In genomic region chr6:154410619-154411044, GRCh38 we compare ENCODE assay signal across 8 cellular contexts. TPM values are rescaled to one million over a fixed set of nuclear protein-coding genes. Genes with fewer than 3 reads are reported as not detected.
DNase-seq lines count a peak whose midpoint lies in the region; ATAC-seq and TF ChIP-seq lines count a peak whose summit lies in the region.

No MANE protein-coding gene starts in this region.

- intact Hi-C loops in Right ventricle myocardium inferior (cut with DNase I) (loop anchor here (2.0 to 5.0 kb wide), 2 partner anchors 102 to 180 kb away; partner anchors contain the start of gene CNKSR3), cardiac septum (cut with DNase I) (loop anchor here (2.0 to 10.0 kb wide), 2 partner anchors 22 to 184 kb away; no protein-coding TSS in a partner anchor)

- no peaks in the 10 kb centered on the region for H3K27me3 ChIP-seq in mesenchymal stem cell (ENCODE audit: control insufficient read depth in 1 of 2, insufficient read depth in 1 of 2, low read length in 2 of 2)

- H3K4ac ChIP-seq in mesenchymal stem cell (ENCODE audit: low read depth in 1 of 2, low read length in 2 of 2): no peak overlapping the region

- DNase-seq in Right ventricle myocardium inferior (ENCODE audit: missing footprints): no peak
- no peak for DNase-seq in cardiac septum (ENCODE audit: low spot score)
- peak; percentile 72 for DNase-seq in NCI-H2196 (lab: John Stamatoyannopoulos, UW; ENCODE audit: unreplicated experiment)
- peak; percentile 97 for DNase-seq in dermis blood vessel endothelial cell
- DNase-seq in mesenchymal stem cell: peak; percentile 94
- DNase-seq in type B pancreatic cell (ENCODE audit: extremely low spot score, unreplicated experiment): no peak
- no peak for DNase-seq in NCI-H1694 (lab: John Stamatoyannopoulos, UW)
- DNase-seq in activated CD8-positive, alpha-beta memory T cell treated with anti-CD3 and anti-CD28 coated beads for 24 hours: no peak

- no peak overlapping the region for H2BK15ac ChIP-seq in mesenchymal stem cell (ENCODE audit: low read depth, poor library complexity, severe bottlenecking)

- H3K27ac Mint-ChIP-seq in type B pancreatic cell: peak overlapping the region; percentile 24

- peaks cover 43% of the 10 kb centered on the region for H3K36me3 Mint-ChIP-seq in type B pancreatic cell

- no peak overlapping the region for H3K14ac ChIP-seq in mesenchymal stem cell (ENCODE audit: low read length in 2 of 2)

- H3K4me3 Mint-ChIP-seq in type B pancreatic cell: peak overlapping the region; percentile 32

- H3K27me3 Mint-ChIP-seq in type B pancreatic cell: no peaks in the 10 kb centered on the region

- H3K9ac ChIP-seq in mesenchymal stem cell (ENCODE audit: low read length): peak overlapping the region; percentile 83

- H3K9me3 ChIP-seq in mesenchymal stem cell (ENCODE audit: control insufficient read depth, low read length): no peaks in the 10 kb centered on the region

- H3K79me1 ChIP-seq in mesenchymal stem cell (replicated peaks; ENCODE audit: low read length, poor library complexity, severe bottlenecking): peaks cover 20% of the 10 kb centered on the region

- TF ChIP-seq CTCF in type B pancreatic cell (conservative IDR thresholded peaks at IDR 0.05): no peak

- H3K18ac ChIP-seq in mesenchymal stem cell (ENCODE audit: low read depth in 1 of 2, low read length in 2 of 2): no peak overlapping the region

- no peak overlapping the region for H2AFZ ChIP-seq in mesenchymal stem cell (ENCODE audit: low read depth, low read length)

- peak overlapping the region; percentile 0 for H3K4me2 ChIP-seq in mesenchymal stem cell (ENCODE audit: low read length, poor library complexity, severe bottlenecking)

- no peak overlapping the region for H2BK12ac ChIP-seq in mesenchymal stem cell (ENCODE audit: low read length in 2 of 2)

- H2BK120ac ChIP-seq in mesenchymal stem cell (ENCODE audit: low read depth, low read length): no peak overlapping the region

- no peaks in the 10 kb centered on the region for H3K9me3 Mint-ChIP-seq in type B pancreatic cell

- peaks cover 20% of the 10 kb centered on the region for H3K4me1 Mint-ChIP-seq in type B pancreatic cell (ENCODE audit: unreplicated experiment)

- no peak overlapping the region for H3K23ac ChIP-seq in mesenchymal stem cell (ENCODE audit: low read length in 2 of 2)

- 0% methylated on average over 6 of the region's 7 CpGs for WGBS in mesenchymal stem cell

- no peak overlapping the region for H2AK5ac ChIP-seq in mesenchymal stem cell (ENCODE audit: low read length, severe bottlenecking)

- H3K4me1 ChIP-seq in mesenchymal stem cell (ENCODE audit: control insufficient read depth, insufficient read depth, low read depth, low read length): peaks cover 12% of the 10 kb centered on the region

- ATAC-seq in Right ventricle myocardium inferior: peak; percentile 87

- peaks cover 7 to 26% of the 10 kb centered on the region in 2 experiments for H3K36me3 ChIP-seq in mesenchymal stem cell (ENCODE audit: control insufficient read depth in 1 of 2, insufficient read depth in 2 of 2, low read depth in 1 of 2, low read length in 2 of 2)

- H4K8ac ChIP-seq in mesenchymal stem cell (ENCODE audit: low read length): no peak overlapping the region

- H2BK5ac ChIP-seq in mesenchymal stem cell (ENCODE audit: low read depth, low read length, poor library complexity, severe bottlenecking): no peak overlapping the region

- H3K27ac ChIP-seq in mesenchymal stem cell (ENCODE audit: low read length, poor library complexity, severe bottlenecking): peak overlapping the region; percentile 94

- peak overlapping the region in 1 of 2 experiments; percentile 28 for H3K4me3 ChIP-seq in mesenchymal stem cell (ENCODE audit: insufficient read depth in 1 of 2, low read depth in 1 of 2, low read length in 2 of 2)

- no peak overlapping the region for H4K91ac ChIP-seq in mesenchymal stem cell (ENCODE audit: low read length)

RNA-seq across cellular contexts. Expression of gene IPCEF1, which starts 54.0 kb away (rescaled TPM):
- total RNA-seq in Right ventricle myocardium inferior: 2.0 TPM
- total RNA-seq in cardiac septum: 5.0 TPM
- 2.2 and 2.3 TPM in 2 replicates for total RNA-seq in dermis blood vessel endothelial cell
- polyA plus RNA-seq in mesenchymal stem cell (2013, experiment 1 of 2): 0.04 TPM
- polyA plus RNA-seq in mesenchymal stem cell (2013, experiment 2 of 2): 0.07 TPM
- 0.40 and 1.0 TPM in 2 replicates for total RNA-seq in type B pancreatic cell (ENCODE audit: low replicate concordance)

Comparison
In these comparisons a context has a peak if more than half of its experiments do, and no peak if none do; other contexts are left out.
1. DNase-seq: peak in NCI-H2196 (single experiment), dermis blood vessel endothelial cell (single experiment) and mesenchymal stem cell (single experiment); none in Right ventricle myocardium inferior (single experiment), cardiac septum (single experiment), type B pancreatic cell (single experiment), NCI-H1694 (single experiment) and activated CD8-positive, alpha-beta memory T cell treated with anti-CD3 and anti-CD28 coated beads for 24 hours (single experiment).